Comparison of ENCODE assay signal across 19 cellular contexts in the genomic region with DNA sequence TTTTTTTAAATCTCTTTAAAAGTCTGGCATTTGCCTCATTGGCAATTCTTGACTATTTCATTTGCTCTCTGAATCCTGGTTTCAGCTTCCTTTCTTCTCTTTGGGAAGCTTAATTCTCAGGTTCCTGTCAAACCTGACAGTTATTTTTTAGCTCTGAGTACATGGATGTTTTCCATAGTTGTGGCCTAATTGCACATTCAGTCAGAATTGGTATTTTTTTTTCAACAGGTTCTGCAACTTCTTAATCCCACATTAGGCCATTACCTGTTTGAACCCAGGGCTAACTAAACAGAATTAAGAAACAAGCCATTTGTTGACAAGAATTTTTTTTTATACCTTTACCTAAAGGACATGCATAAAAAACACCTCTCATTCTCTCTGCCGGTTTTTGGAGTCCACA.
DNase-seq lines count a peak whose midpoint lies in the region; FAIRE-seq and TF ChIP-seq lines count a peak whose summit lies in the region.
"Had no signal": no experiment of that assay in that cellular context is flagged by ENCODE, and none has a peak within 500 bp of the region (broad histone marks: within the 10 kb centered on the region; RNA-seq: fewer than 3 reads in every experiment).

No MANE protein-coding gene starts in this region.

- H3K27me3 Mint-ChIP-seq in endodermal cell (ENCODE audit: insufficient read depth) (peaks cover 25% of the 10 kb centered on the region), chondrocyte (ENCODE audit: low read depth) (no peaks in the 10 kb centered on the region)

- H3K79me2 ChIP-seq in keratinocyte (ENCODE audit: control insufficient read depth, insufficient read depth, low read length): no peaks in the 10 kb centered on the region

- H3K9me1 ChIP-seq in keratinocyte (ENCODE audit: control insufficient read depth, extremely low read depth, insufficient read depth, low read length): no peaks in the 10 kb centered on the region

- WGBS in endodermal cell (ENCODE audit: insufficient coverage in 1 of 2, insufficient read length in 1 of 2), 2 experiments: 94% methylated on average over 1 of the region's 1 CpG; no CpG with 5 or more reads in 1 of the 2 experiments

- H4K20me1 ChIP-seq in keratinocyte (ENCODE audit: control insufficient read depth, extremely low read depth, insufficient read depth, low read length): no peaks in the 10 kb centered on the region

- no peak for FAIRE-seq in keratinocyte (lab: Jason Lieb, UNC)
- FAIRE-seq: A204.1, G401.6, GM12891, H54 had no signal

- dilution Hi-C loops in keratinocyte (cut with MboI; ENCODE audit: extremely low pct_ligation_motif_present, low sequenced_read_pairs): no loop called here

- H3K4me2 ChIP-seq in keratinocyte (ENCODE audit: control insufficient read depth, extremely low read depth, insufficient read depth, low read depth, low read length): peak overlapping the region; percentile 47

- no peak overlapping the region for H3K4me3 Mint-ChIP-seq in endodermal cell
- no peak overlapping the region for H3K4me3 Mint-ChIP-seq in chondrocyte (ENCODE audit: unreplicated experiment)
- H3K4me3 Mint-ChIP-seq: CD4-positive, alpha-beta memory T cell had no signal

- no peaks in the 10 kb centered on the region for H3K9me3 Mint-ChIP-seq in endodermal cell
- H3K9me3 Mint-ChIP-seq in chondrocyte (ENCODE audit: low read depth): no peaks in the 10 kb centered on the region
- H3K9me3 Mint-ChIP-seq: CD4-positive, alpha-beta memory T cell had no signal

- H3K4me1 Mint-ChIP-seq in endodermal cell: peaks cover 26% of the 10 kb centered on the region
- H3K4me1 Mint-ChIP-seq in chondrocyte (ENCODE audit: low read depth): peaks cover 28% of the 10 kb centered on the region
- H3K4me1 Mint-ChIP-seq: CD4-positive, alpha-beta memory T cell had no signal

- H3K27ac Mint-ChIP-seq in endodermal cell (no peak overlapping the region), chondrocyte (ENCODE audit: unreplicated experiment) (no peak overlapping the region)
- H3K27ac Mint-ChIP-seq: CD4-positive, alpha-beta memory T cell had no signal

- H3K9me3 ChIP-seq in keratinocyte (ENCODE audit: control insufficient read depth, low read depth, low read length): no peaks in the 10 kb centered on the region
- H3K9me3 ChIP-seq in vagina: no peaks in the 10 kb centered on the region
- no peaks in the 10 kb centered on the region for H3K9me3 ChIP-seq in endodermal cell (ENCODE audit: control insufficient read depth, low read length)
- H3K9me3 ChIP-seq: BE2C had no signal

- H3K36me3 Mint-ChIP-seq in endodermal cell (ENCODE audit: low read depth) (no peaks in the 10 kb centered on the region), chondrocyte (ENCODE audit: low read depth) (no peaks in the 10 kb centered on the region)
- H3K36me3 Mint-ChIP-seq: CD4-positive, alpha-beta memory T cell had no signal

- H3K9ac ChIP-seq in keratinocyte (ENCODE audit: control insufficient read depth, extremely low read depth, insufficient read depth, low read length) (no peak overlapping the region), endodermal cell (ENCODE audit: extremely low read depth, low read length, poor library complexity, severe bottlenecking) (no peak overlapping the region)
- H3K9ac ChIP-seq: GM23248 had no signal

- H3K36me3 ChIP-seq in keratinocyte (ENCODE audit: control insufficient read depth in 2 of 2, extremely low read depth in 1 of 2, insufficient read depth in 2 of 2, low read length in 2 of 2) (no peaks in the 10 kb centered on the region), vagina (no peaks in the 10 kb centered on the region), endodermal cell (ENCODE audit: control insufficient read depth, insufficient read depth, low read length) (no peaks in the 10 kb centered on the region)
- H3K36me3 ChIP-seq: BE2C had no signal

- H3K27me3 ChIP-seq in keratinocyte (ENCODE audit: control insufficient read depth, extremely low read depth, insufficient read depth, low read length): no peaks in the 10 kb centered on the region
- H3K27me3 ChIP-seq in vagina: no peaks in the 10 kb centered on the region
- no peaks in the 10 kb centered on the region for H3K27me3 ChIP-seq in endodermal cell (ENCODE audit: control insufficient read depth, insufficient read depth, low read length, poor library complexity, severe bottlenecking)
- H3K27me3 ChIP-seq: BE2C had no signal

- H3K4me1 ChIP-seq in keratinocyte (ENCODE audit: control insufficient read depth, extremely low read depth, insufficient read depth, low read length) (peaks cover 44% of the 10 kb centered on the region), vagina (peaks cover 59% of the 10 kb centered on the region), endodermal cell (ENCODE audit: control insufficient read depth, insufficient read depth, low read length) (peaks cover 7% of the 10 kb centered on the region)

- DNase-seq in HPDE6-E6E7 (ENCODE audit: extremely low spot score) (peak; percentile 10), epithelial cell of esophagus (ENCODE audit: low read depth) (peak; percentile 83), keratinocyte (ENCODE audit: low read depth, low spot score) (no peak), vagina (ENCODE audit: extremely low spot score in 2 of 2) (no peak), endodermal cell (no peak), dedifferentiated amniotic fluid mesenchymal stem cell (ENCODE audit: extremely low spot score) (no peak), chondrocyte (ENCODE audit: low spot score) (no peak)
- DNase-seq: BE2C; CD4-positive, alpha-beta memory T cell; DMS153; DMS79 treated with DMSO at 0.1 percent for 48 hours; EL; IMR-90 had no signal

- no peak overlapping the region for H2AFZ ChIP-seq in keratinocyte (ENCODE audit: control insufficient read depth, low read length)
- H2AFZ ChIP-seq: GM23248 had no signal

- H3K4me3 ChIP-seq in epithelial cell of esophagus (ENCODE audit: low read length) (no peak overlapping the region), keratinocyte (ENCODE audit: control insufficient read depth in 2 of 3, extremely low read depth in 1 of 3, insufficient read depth in 2 of 3, low read depth in 1 of 3, low read length in 3 of 3) (peak overlapping the region in 1 of 3 experiments; percentile 8), vagina (no peak overlapping the region), endodermal cell (ENCODE audit: low read length) (no peak overlapping the region)
- H3K4me3 ChIP-seq: GM23248 had no signal

- TF ChIP-seq POLR2A in vagina (IDR thresholded peaks at IDR 0.05): no peak

- intact Hi-C loops in vagina (cut with DNase I): no loop called here

- H3K27ac ChIP-seq in keratinocyte (ENCODE audit: control insufficient read depth, insufficient read depth, low read length): peak overlapping the region; percentile 68
- peak overlapping the region; percentile 59 for H3K27ac ChIP-seq in vagina
- H3K27ac ChIP-seq in endodermal cell (ENCODE audit: low read depth, low read length): no peak overlapping the region
- H3K27ac ChIP-seq: C4-2B, GM23248 had no signal

- no peak for TF ChIP-seq CTCF in epithelial cell of esophagus (IDR thresholded peaks at IDR 0.05; ENCODE audit: insufficient read depth, low read depth, low read length, missing control alignments)
- TF ChIP-seq CTCF in keratinocyte (optimal IDR thresholded peaks at IDR 0.05 in 1 of 3, IDR thresholded peaks at IDR 0.05 in 1 of 3, conservative IDR thresholded peaks at IDR 0.05 in 1 of 3; ENCODE audit: extremely low read depth in 1 of 3, insufficient read depth in 2 of 3, low read length in 3 of 3): no peak
- no peak for TF ChIP-seq CTCF in vagina (IDR thresholded peaks at IDR 0.05)
- TF ChIP-seq CTCF in endodermal cell (conservative IDR thresholded peaks at IDR 0.05): no peak
- TF ChIP-seq CTCF in chondrocyte (IDR thresholded peaks at IDR 0.05): no peak

Comparison
In these comparisons a context has a peak if more than half of its experiments do, and no peak if none do; other contexts are left out.
1. DNase-seq: peak in HPDE6-E6E7 (single experiment) and epithelial cell of esophagus (single experiment); none in keratinocyte (single experiment), vagina (0 of 2), endodermal cell (single experiment), dedifferentiated amniotic fluid mesenchymal stem cell (single experiment) and chondrocyte (single experiment).